ENCODE assay signal across 15 cellular contexts in genomic region chr3:71400986-71401451, GRCh38.
A peak's percentile ranks its signal among the peaks of the same experiment; 100 is the strongest.
DNase-seq lines count a peak whose midpoint lies in the region; ATAC-seq and TF ChIP-seq lines count a peak whose summit lies in the region.
"Had no signal": no experiment of that assay in that cellular context is flagged by ENCODE, and none has a peak within 500 bp of the region (broad histone marks: within the 10 kb centered on the region; RNA-seq: fewer than 3 reads in every experiment).

No MANE protein-coding gene starts in this region.

- ATAC-seq in CD4-positive, alpha-beta T cell (ENCODE audit: poor library complexity) = no peak
- ATAC-seq in naive thymus-derived CD8-positive, alpha-beta T cell = peak in 1 of 2 donors; percentile 10
- ATAC-seq in PC-3 (no peak), GM18868 (IDR thresholded peaks at IDR 0.05; ENCODE audit: unreplicated experiment) (no peak), aorta (ENCODE audit: low FRiP score) (no peak)

- no peaks in the 10 kb centered on the region for H3K27me3 ChIP-seq in CD4-positive, alpha-beta T cell (ENCODE audit: control insufficient read depth, insufficient read depth, low read length)
- H3K27me3 ChIP-seq in brain microvascular endothelial cell (replicated peaks) (no peaks in the 10 kb centered on the region), PC-3 (ENCODE audit: low read length) (no peaks in the 10 kb centered on the region), aorta (ENCODE audit: control insufficient read depth in 1 of 2, insufficient read depth in 2 of 2, low read length in 1 of 2) (peaks cover 0 to 2% of the 10 kb centered on the region in 2 donors)
- H3K27me3 ChIP-seq: sigmoid colon had no signal

- intact Hi-C loops in CD4-positive, alpha-beta T cell (cut with DNase I, micrococcal nuclease) = no loop called here
- intact Hi-C loops in PC-3 (cut with micrococcal nuclease) = no loop called here
- intact Hi-C loops in aorta (cut with DNase I) = no loop called here

- no peaks in the 10 kb centered on the region for H4K20me1 ChIP-seq in PC-3 (ENCODE audit: low read length)

- H3K9ac ChIP-seq in PC-3 (ENCODE audit: low read length) = no peak overlapping the region

- peaks cover 89% of the 10 kb centered on the region for H3K4me1 Mint-ChIP-seq in CD4-positive, alpha-beta T cell (ENCODE audit: low read depth)
- H3K4me1 Mint-ChIP-seq in naive thymus-derived CD8-positive, alpha-beta T cell = peaks cover 45 to 90% (median 82%) of the 10 kb centered on the region in 4 donors

- POLR2A ChIA-PET in CD4-positive, alpha-beta T cell (lab: Charles Lee) = interaction anchor here (0.6 to 1.3 kb wide), 2 partner anchors 11 to 185 kb away, joined by 3 to 4 read pairs; no protein-coding TSS in a partner anchor
- POLR2A ChIA-PET in naive thymus-derived CD8-positive, alpha-beta T cell (lab: Charles Lee) = interaction anchor here (0.6 to 1.0 kb wide), 2 partner anchors 43 to 90 kb away, joined by 3 to 5 read pairs; no protein-coding TSS in a partner anchor
- POLR2A ChIA-PET in PC-3 (lab: Charles Lee; ENCODE audit: unreplicated experiment) = no interaction called here

- H3K4me3 Mint-ChIP-seq in CD4-positive, alpha-beta T cell = peak overlapping the region; percentile 59
- H3K4me3 Mint-ChIP-seq in naive thymus-derived CD8-positive, alpha-beta T cell = peak overlapping the region; percentile 6 to 73 (median 54)

- in situ Hi-C loops in brain microvascular endothelial cell (cut with HindIII; ENCODE audit: low pct_ligation_motif_present, low sequenced_read_pairs) = no loop called here

- H3K4me1 ChIP-seq in PC-3 (ENCODE audit: insufficient read depth, low read length) (peaks cover 10% of the 10 kb centered on the region; the same call in 1 of the 2 replicates), aorta (ENCODE audit: control insufficient read depth in 1 of 2, insufficient read depth in 2 of 2, low read length in 2 of 2) (peaks cover 0 to 5% of the 10 kb centered on the region in 2 donors)

- no peak overlapping the region for H2AFZ ChIP-seq in PC-3 (ENCODE audit: low read length)

- H3K9me2 ChIP-seq in PC-3 (replicated peaks; ENCODE audit: low read length) = no peaks in the 10 kb centered on the region

- H3K27ac Mint-ChIP-seq in CD4-positive, alpha-beta T cell = peak overlapping the region; percentile 91
- H3K27ac Mint-ChIP-seq in naive thymus-derived CD8-positive, alpha-beta T cell = peak overlapping the region; percentile 87 to 99 (median 92)

- 10 to 11% methylated on average over 6 of the region's 6 CpGs for WGBS in aorta, 2 donors

- H3K9me3 Mint-ChIP-seq in CD4-positive, alpha-beta T cell = no peaks in the 10 kb centered on the region
- no peaks in the 10 kb centered on the region for H3K9me3 Mint-ChIP-seq in naive thymus-derived CD8-positive, alpha-beta T cell

- H3K79me2 ChIP-seq in PC-3 (ENCODE audit: low read length) = no peaks in the 10 kb centered on the region

- H3K36me3 ChIP-seq in brain microvascular endothelial cell (replicated peaks) (no peaks in the 10 kb centered on the region), PC-3 (ENCODE audit: low read depth, low read length) (no peaks in the 10 kb centered on the region), aorta (ENCODE audit: control insufficient read depth in 1 of 2, insufficient read depth in 2 of 2, low read length in 1 of 2) (no peaks in the 10 kb centered on the region)
- H3K36me3 ChIP-seq: sigmoid colon had no signal

- H3K4me3 ChIP-seq in brain microvascular endothelial cell (ENCODE audit: low read depth, low read length) = no peak overlapping the region
- H3K4me3 ChIP-seq in PC-3 (ENCODE audit: low read length) = no peak overlapping the region
- no peak overlapping the region for H3K4me3 ChIP-seq in aorta (ENCODE audit: low read length in 2 of 2)
- H3K4me3 ChIP-seq: sigmoid colon had no signal

- CTCF ChIA-PET in CD4-positive, alpha-beta T cell (lab: Charles Lee) = interaction anchor here (2.8 kb wide), 1 partner anchor 17 kb away, joined by 12 read pairs; no protein-coding TSS in a partner anchor
- CTCF ChIA-PET in PC-3 (lab: Charles Lee) = no interaction called here

- peaks cover 29% of the 10 kb centered on the region for H3K36me3 Mint-ChIP-seq in CD4-positive, alpha-beta T cell (ENCODE audit: low read depth)
- H3K36me3 Mint-ChIP-seq in naive thymus-derived CD8-positive, alpha-beta T cell = peaks cover 0 to 14% (median 12%) of the 10 kb centered on the region in 3 donors

- no peaks in the 10 kb centered on the region for H3K27me3 Mint-ChIP-seq in CD4-positive, alpha-beta T cell
- no peaks in the 10 kb centered on the region for H3K27me3 Mint-ChIP-seq in naive thymus-derived CD8-positive, alpha-beta T cell

- DNase-seq in CD4-positive, alpha-beta T cell = no peak
- peak; percentile 70 for DNase-seq in OCI-M1 (lab: John Stamatoyannopoulos, UW)
- DNase-seq in brain microvascular endothelial cell = peak; percentile 37
- no peak for DNase-seq in naive thymus-derived CD8-positive, alpha-beta T cell
- no peak for DNase-seq in PC-3
- DNase-seq in aorta = no peak
- DNase-seq: activated CD4-positive, alpha-beta T cell treated with anti-CD3 and anti-CD28 coated beads for 4 hours; IMR-90; NCI-H2029 treated with DMSO at 0.1 percent for 48 hours; NCI-H510A treated with DMSO at 0.1 percent for 48 hours; sigmoid colon; stimulated activated CD4-positive, alpha-beta T cell treated with anti-CD3 and anti-CD28 coated beads, Interleukin-1b, Interleukin-23, amount 100 ng/mL, for 48 hours; substantia nigra; T-helper 9 cell had no signal

- no peak overlapping the region for H3K27ac ChIP-seq in CD4-positive, alpha-beta T cell (ENCODE audit: low read depth, low read length)
- H3K27ac ChIP-seq in brain microvascular endothelial cell = peak overlapping the region; percentile 34
- H3K27ac ChIP-seq in PC-3 (ENCODE audit: low read length) = no peak overlapping the region
- H3K27ac ChIP-seq in aorta (ENCODE audit: low read depth in 1 of 2, low read length in 2 of 2) = no peak overlapping the region
- H3K27ac ChIP-seq: sigmoid colon had no signal

- H3K9me3 ChIP-seq in CD4-positive, alpha-beta T cell (ENCODE audit: control insufficient read depth, low read length) = no peaks in the 10 kb centered on the region
- H3K9me3 ChIP-seq in PC-3 (ENCODE audit: low read length) = no peaks in the 10 kb centered on the region
- no peaks in the 10 kb centered on the region for H3K9me3 ChIP-seq in aorta (ENCODE audit: control insufficient read depth, low read length)
- H3K9me3 ChIP-seq: sigmoid colon had no signal

- BruUV-seq in PC-3 (replicated peaks; lab: Mats Ljungman, UMichigan) = no TSS peak

- TF ChIP-seq CTCF in CD4-positive, alpha-beta T cell (IDR thresholded peaks at IDR 0.05) = no peak
- TF ChIP-seq CTCF in brain microvascular endothelial cell (IDR thresholded peaks at IDR 0.05; ENCODE audit: low read depth, low read length, missing control alignments) (no peak), PC-3 (conservative IDR thresholded peaks at IDR 0.05; ENCODE audit: low read depth, low read length) (no peak)

- H3K4me2 ChIP-seq in PC-3 (ENCODE audit: low read length) = no peak overlapping the region

- no peaks in the 10 kb centered on the region for H3F3A ChIP-seq in PC-3 (ENCODE audit: low read length, unreplicated experiment)

Comparison
In these comparisons a context has a peak if more than half of its experiments do, and no peak if none do; other contexts are left out.
1. DNase-seq: peak in OCI-M1 (single experiment) and brain microvascular endothelial cell (single experiment); none in CD4-positive, alpha-beta T cell (0 of 10), naive thymus-derived CD8-positive, alpha-beta T cell (0 of 10), PC-3 (single experiment) and aorta (0 of 2).